Comparison of ENCODE assay signal across 25 cellular contexts in genomic region chr17:14092808-14093207, GRCh38.
"Had no signal": no experiment of that assay in that cellular context is flagged by ENCODE, and none has a peak within 500 bp of the region (broad histone marks: within the 10 kb centered on the region; RNA-seq: fewer than 3 reads in every experiment).

No MANE protein-coding gene starts in this region.

- H3K4me1 ChIP-seq: breast epithelium, uterus had no signal

- H3K4me3 Mint-ChIP-seq: activated CD4-positive, alpha-beta T cell treated with anti-CD3 and anti-CD28 coated beads, Interleukin-2, amount 10 ng/mL, durations not matched to agents 7 days and 5 days; activated CD8-positive, alpha-beta T cell treated with anti-CD3 and anti-CD28 coated beads, Interleukin-2, amount 10 ng/mL, durations not matched to agents 7 days and 5 days; activated T-cell treated with anti-CD3 and anti-CD28 coated beads, Interleukin-2, amount 50 U/mL, for 24 hours; mesothelial cell of epicardium; nephron had no signal

- H3K36me3 ChIP-seq: adrenal gland, breast epithelium, gastrocnemius medialis, heart left ventricle, left lung, tibial nerve, uterus had no signal

- H3K9me3 ChIP-seq: adrenal gland, breast epithelium, gastrocnemius medialis, heart left ventricle, left lung, tibial nerve, uterus had no signal

- H3K27me3 ChIP-seq: adrenal gland, breast epithelium, gastrocnemius medialis, heart left ventricle, left lung, tibial nerve, uterus had no signal

- H3K4me3 ChIP-seq: breast epithelium, coronary artery, gastrocnemius medialis, heart left ventricle, left lung, tibial nerve, uterus had no signal

- H3K27ac Mint-ChIP-seq: activated CD4-positive, alpha-beta T cell treated with anti-CD3 and anti-CD28 coated beads, Interleukin-2, amount 10 ng/mL, durations not matched to agents 7 days and 5 days; activated CD8-positive, alpha-beta T cell treated with anti-CD3 and anti-CD28 coated beads, Interleukin-2, amount 10 ng/mL, durations not matched to agents 7 days and 5 days; activated T-cell treated with anti-CD3 and anti-CD28 coated beads, Interleukin-2, amount 50 U/mL, for 24 hours; mesothelial cell of epicardium; nephron had no signal

- H3K27ac ChIP-seq: breast epithelium, coronary artery, gastrocnemius medialis, heart left ventricle, left lung, tibial nerve, uterus had no signal

- H3K27me3 Mint-ChIP-seq: activated CD4-positive, alpha-beta T cell treated with anti-CD3 and anti-CD28 coated beads, Interleukin-2, amount 10 ng/mL, durations not matched to agents 7 days and 5 days; activated T-cell treated with anti-CD3 and anti-CD28 coated beads, Interleukin-2, amount 50 U/mL, for 24 hours had no signal

- FAIRE-seq: astrocyte, endometrium, kidney had no signal

- H3K4me1 Mint-ChIP-seq: nephron had no signal

- DNase-seq: activated CD4-positive, alpha-beta T cell treated with anti-CD3 and anti-CD28 coated beads, Interleukin-2, amount 10 ng/mL, durations not matched to agents 7 days and 5 days; activated CD8-positive, alpha-beta T cell treated with anti-CD3 and anti-CD28 coated beads, Interleukin-2, amount 10 ng/mL, durations not matched to agents 7 days and 5 days; activated effector memory CD4-positive, alpha-beta T cell treated with Interleukin-2 at 50 U/mL for 16 hours; activated naive CD4-positive, alpha-beta T cell treated with anti-CD3 and anti-CD28 coated beads, Interleukin-2, amount 50 U/mL, for 16 hours; activated T-cell treated with anti-CD3 and anti-CD28 coated beads, Interleukin-2, amount 50 U/mL, for 24 hours; adrenal gland; erythroblast; gastrocnemius medialis; heart left ventricle; kidney; left lung; nucleus accumbens; posterior cingulate gyrus; stimulated activated CD4-positive, alpha-beta T cell treated with anti-CD3 and anti-CD28 coated beads, Interleukin-2, amount 100 ng/mL, for 24 hours; stimulated activated naive CD8-positive, alpha-beta T cell treated with anti-CD3 and anti-CD28 coated beads, Interleukin-15, Interleukin-2, amounts not matched to agents 100 U/mL and 50 U/mL, for 24 hours; substantia nigra; uterus had no signal

- ATAC-seq: activated CD4-positive, CD25-positive, alpha-beta regulatory T cell treated with anti-CD3 and anti-CD28 coated beads, Interleukin-2, amount 50 U/mL, for 24 hours; activated CD8-positive, alpha-beta T cell treated with anti-CD3 and anti-CD28 coated beads, Interleukin-2, amount 10 ng/mL, durations not matched to agents 7 days and 5 days; gastrocnemius medialis; heart left ventricle; left lung; stimulated activated naive CD8-positive, alpha-beta T cell treated with anti-CD3 and anti-CD28 coated beads, Interleukin-15, Interleukin-2, amounts not matched to agents 100 U/mL and 50 U/mL, for 24 hours had no signal

- H3K9me3 Mint-ChIP-seq: activated CD4-positive, alpha-beta T cell treated with anti-CD3 and anti-CD28 coated beads, Interleukin-2, amount 10 ng/mL, durations not matched to agents 7 days and 5 days; activated T-cell treated with anti-CD3 and anti-CD28 coated beads, Interleukin-2, amount 50 U/mL, for 24 hours; mesothelial cell of epicardium; nephron had no signal

- H3K36me3 Mint-ChIP-seq: mesothelial cell of epicardium had no signal
